8 cellular contexts compared by ENCODE assay signal in genomic region chr1:145093517-145094149, GRCh38. TPM values are rescaled to one million over a fixed set of nuclear protein-coding genes. Genes with fewer than 3 reads are reported as not detected.
DNase-seq lines count a peak whose midpoint lies in the region; ATAC-seq and TF ChIP-seq lines count a peak whose summit lies in the region.
"Not testable (repeated sequence)": the region's sequence is repeated elsewhere in the genome, so short reads cannot be mapped to it uniquely, and the experiment has no call there.

No MANE protein-coding gene starts in this region.

- H3K36me3 Mint-ChIP-seq in CD8-positive, alpha-beta T cell; activated naive CD8-positive, alpha-beta T cell treated with anti-CD3 and anti-CD28 coated beads, Interleukin-2, amount 50 U/mL, for 24 hours (ENCODE audit: low read depth); osteocyte (ENCODE audit: unreplicated experiment): not testable (repeated sequence)

- H3K4me1 ChIP-seq in CD8-positive, alpha-beta T cell (ENCODE audit: insufficient read depth, low read length); esophagus squamous epithelium; thoracic aorta (ENCODE audit: control insufficient read depth in 1 of 2, low read depth in 2 of 2): not testable (repeated sequence)

- not testable (repeated sequence) for TF ChIP-seq CTCF in CD8-positive, alpha-beta T cell (IDR thresholded peaks at IDR 0.05); WI38 (IDR thresholded peaks at IDR 0.05; ENCODE audit: low read depth, low read length); esophagus squamous epithelium (IDR thresholded peaks at IDR 0.05); osteocyte (IDR thresholded peaks at IDR 0.05); thoracic aorta (IDR thresholded peaks at IDR 0.05)

- not testable (repeated sequence) for H3K27me3 ChIP-seq in CD8-positive, alpha-beta T cell (ENCODE audit: insufficient read depth, low read length); esophagus squamous epithelium; thoracic aorta (replicated peaks; ENCODE audit: insufficient read depth)

- TF ChIP-seq POLR2A in esophagus squamous epithelium (IDR thresholded peaks at IDR 0.05) = not testable (repeated sequence)

- peak in 2 of 7 experiments; percentile 2 to 14 for DNase-seq in CD8-positive, alpha-beta T cell
- DNase-seq in KBM-7 = peak; percentile 7
- peak; percentile 7 for DNase-seq in activated naive CD8-positive, alpha-beta T cell treated with anti-CD3 and anti-CD28 coated beads, Interleukin-2, amount 50 U/mL, for 24 hours
- not testable (repeated sequence) for DNase-seq in esophagus squamous epithelium (lab: John Stamatoyannopoulos, UW); osteocyte (ENCODE audit: extremely low spot score, unreplicated experiment); thoracic aorta (ENCODE audit: low spot score)
- peak; percentile 69 to 70 for DNase-seq in left colon

- not testable (repeated sequence) for H3K27ac ChIP-seq in CD8-positive, alpha-beta T cell (ENCODE audit: low read depth, low read length)
- H3K27ac ChIP-seq in esophagus squamous epithelium (peak overlapping the region in 3 of 4 donors; percentile 19 to 72 (median 20)), thoracic aorta (peak overlapping the region in 1 of 2 donors; percentile 38)

- not testable (repeated sequence) for H3K27ac Mint-ChIP-seq in CD8-positive, alpha-beta T cell; activated naive CD8-positive, alpha-beta T cell treated with anti-CD3 and anti-CD28 coated beads, Interleukin-2, amount 50 U/mL, for 24 hours
- H3K27ac Mint-ChIP-seq in osteocyte (ENCODE audit: unreplicated experiment) = peak overlapping the region; percentile 85

- not testable (repeated sequence) for H3K9me3 Mint-ChIP-seq in CD8-positive, alpha-beta T cell; activated naive CD8-positive, alpha-beta T cell treated with anti-CD3 and anti-CD28 coated beads, Interleukin-2, amount 50 U/mL, for 24 hours; osteocyte (ENCODE audit: unreplicated experiment)

- CTCF ChIA-PET in CD8-positive, alpha-beta T cell (lab: Charles Lee) = not testable (repeated sequence)

- in situ Hi-C loops in KBM-7 (cut with MboI; ENCODE audit: low pct_unique_long_range_greater_than_20kb, low sequenced_read_pairs) = not testable (repeated sequence)

- H3K27me3 Mint-ChIP-seq in CD8-positive, alpha-beta T cell (ENCODE audit: low read depth); activated naive CD8-positive, alpha-beta T cell treated with anti-CD3 and anti-CD28 coated beads, Interleukin-2, amount 50 U/mL, for 24 hours; osteocyte (ENCODE audit: unreplicated experiment): not testable (repeated sequence)

- not testable (repeated sequence) for H3K4me3 ChIP-seq in CD8-positive, alpha-beta T cell (ENCODE audit: low read depth, low read length)
- peak overlapping the region; percentile 51 for H3K4me3 ChIP-seq in WI38 (ENCODE audit: low read depth, low read length)
- H3K4me3 ChIP-seq in esophagus squamous epithelium = peak overlapping the region in 3 of 4 donors; percentile 31 to 67 (median 38)
- peak overlapping the region; percentile 71 for H3K4me3 ChIP-seq in thoracic aorta

- not testable (repeated sequence) for H3K4me1 Mint-ChIP-seq in CD8-positive, alpha-beta T cell (ENCODE audit: low read depth); activated naive CD8-positive, alpha-beta T cell treated with anti-CD3 and anti-CD28 coated beads, Interleukin-2, amount 50 U/mL, for 24 hours; osteocyte (ENCODE audit: unreplicated experiment)

- intact Hi-C loops in CD8-positive, alpha-beta T cell (cut with DNase I, micrococcal nuclease); esophagus squamous epithelium (cut with DNase I); left colon (cut with DNase I, micrococcal nuclease): not testable (repeated sequence)

- H3K9me3 ChIP-seq in CD8-positive, alpha-beta T cell (ENCODE audit: low read length); esophagus squamous epithelium; thoracic aorta: not testable (repeated sequence)

- not testable (repeated sequence) for H3K36me3 ChIP-seq in CD8-positive, alpha-beta T cell (ENCODE audit: insufficient read depth, low read length); esophagus squamous epithelium; thoracic aorta

- peak overlapping the region; percentile 89 for H3K4me3 Mint-ChIP-seq in CD8-positive, alpha-beta T cell
- H3K4me3 Mint-ChIP-seq in activated naive CD8-positive, alpha-beta T cell treated with anti-CD3 and anti-CD28 coated beads, Interleukin-2, amount 50 U/mL, for 24 hours = peak overlapping the region; percentile 86
- peak overlapping the region; percentile 87 for H3K4me3 Mint-ChIP-seq in osteocyte (ENCODE audit: unreplicated experiment)

- POLR2A ChIA-PET in CD8-positive, alpha-beta T cell (lab: Charles Lee) = not testable (repeated sequence)

- WGBS in esophagus squamous epithelium, 2 donors = no CpG with 5 or more reads among the region's 47 CpGs

- ATAC-seq in CD8-positive, alpha-beta T cell; activated naive CD8-positive, alpha-beta T cell treated with anti-CD3 and anti-CD28 coated beads, Interleukin-2, amount 50 U/mL, for 24 hours; left colon; thoracic aorta (ENCODE audit: insufficient number of reproducible peaks, low FRiP score, low read depth): not testable (repeated sequence)

RNA-seq across cellular contexts. Expression of gene SRGAP2B, which starts 1.5 kb away (rescaled TPM):
- total RNA-seq in CD8-positive, alpha-beta T cell = 1 to 10 TPM; 4.8 TPM
- total RNA-seq in esophagus squamous epithelium = 10 to 100 TPM in 3 of 4 donors, 1 to 10 TPM in 1; 9.1 to 13.7 (median 12.9) TPM
- 1 to 10 TPM; 6.8 to 7.2 TPM for total RNA-seq in left colon
- 43.1 and 44.7 TPM in 2 replicates for total RNA-seq in osteocyte
- 10 to 100 TPM; 16.2 to 22.5 TPM for total RNA-seq in thoracic aorta

RNA-seq across cellular contexts. Expression of gene FAM72D, which starts 2.1 kb away (rescaled TPM):
- total RNA-seq in CD8-positive, alpha-beta T cell = not detected
- 1 to 10 TPM in 1 of 4 donors, under 1 TPM in 3; 0.11 to 2.7 (median 0.56) TPM for total RNA-seq in esophagus squamous epithelium
- under 1 TPM; 0.17 to 0.89 TPM for total RNA-seq in left colon
- 0.73 and 1.0 TPM in 2 replicates for total RNA-seq in osteocyte
- total RNA-seq in thoracic aorta = not detected
